13 cellular contexts compared by ENCODE assay signal in genomic region chr2:54606393-54606973, GRCh38.
A peak's percentile ranks its signal among the peaks of the same experiment; 100 is the strongest.
DNase-seq lines count a peak whose midpoint lies in the region; ATAC-seq and FAIRE-seq lines count a peak whose summit lies in the region.
"Had no signal": no experiment of that assay in that cellular context is flagged by ENCODE, and none has a peak within 500 bp of the region (broad histone marks: within the 10 kb centered on the region; RNA-seq: fewer than 3 reads in every experiment).

No MANE protein-coding gene starts in this region.

- peak overlapping the region; percentile 8 to 93 for H3K27ac Mint-ChIP-seq in stimulated activated naive CD8-positive, alpha-beta T cell treated with anti-CD3 and anti-CD28 coated beads, Interleukin-15, amount 100 ng/mL, for 72 hours
- H3K27ac Mint-ChIP-seq: natural killer cell had no signal

- H3K27me3 Mint-ChIP-seq in stimulated activated naive CD8-positive, alpha-beta T cell treated with anti-CD3 and anti-CD28 coated beads, Interleukin-15, amount 100 ng/mL, for 72 hours, result no peaks in the 10 kb centered on the region

- peak overlapping the region; percentile 56 to 77 for H3K4me3 Mint-ChIP-seq in stimulated activated naive CD8-positive, alpha-beta T cell treated with anti-CD3 and anti-CD28 coated beads, Interleukin-15, amount 100 ng/mL, for 72 hours
- H3K4me3 Mint-ChIP-seq: H9, natural killer cell had no signal

- FAIRE-seq in GM19239 (lab: Jason Lieb, UNC), result no peak

- DNase-seq in NCI-H2107 (lab: John Stamatoyannopoulos, UW), result peak; percentile 39
- no peak for DNase-seq in NCI-H2107 treated with DMSO at 0.1 percent for 48 hours (lab: John Stamatoyannopoulos, UW; ENCODE audit: unreplicated experiment)
- DNase-seq in activated naive CD4-positive, alpha-beta T cell treated with anti-CD3 and anti-CD28 coated beads, Interleukin-2, amount 50 U/mL, for 16 hours, result peak; percentile 67
- peak; percentile 37 for DNase-seq in left lobe of liver (ENCODE audit: low spot score)
- DNase-seq in stimulated activated naive CD8-positive, alpha-beta T cell treated with anti-CD3 and anti-CD28 coated beads, Interleukin-15, amount 100 ng/mL, for 72 hours, result no peak
- no peak for DNase-seq in GM19239 (ENCODE audit: insufficient read length, low spot score)
- no peak for DNase-seq in HCEC 1CT
- DNase-seq: 8988T, cortex of kidney, H9, natural killer cell, Peyer's patch had no signal

- H3K9me3 Mint-ChIP-seq in stimulated activated naive CD8-positive, alpha-beta T cell treated with anti-CD3 and anti-CD28 coated beads, Interleukin-15, amount 100 ng/mL, for 72 hours, result peaks cover 0 to 4% of the 10 kb centered on the region in 2 donors
- H3K9me3 Mint-ChIP-seq: H9, natural killer cell had no signal

- ATAC-seq in left lobe of liver (no peak), HG02852 (IDR thresholded peaks at IDR 0.05; ENCODE audit: unreplicated experiment) (no peak)
- peak; percentile 69 for ATAC-seq in stimulated activated naive CD8-positive, alpha-beta T cell treated with anti-CD3 and anti-CD28 coated beads, Interleukin-15, amount 100 ng/mL, for 72 hours
- ATAC-seq: natural killer cell had no signal

- H3K4me1 Mint-ChIP-seq in stimulated activated naive CD8-positive, alpha-beta T cell treated with anti-CD3 and anti-CD28 coated beads, Interleukin-15, amount 100 ng/mL, for 72 hours, result peaks cover 89% of the 10 kb centered on the region

Comparison
In these comparisons a context has a peak if more than half of its experiments do, and no peak if none do; other contexts are left out.
1. DNase-seq: peak in NCI-H2107 (single experiment), activated naive CD4-positive, alpha-beta T cell treated with anti-CD3 and anti-CD28 coated beads, Interleukin-2, amount 50 U/mL, for 16 hours (single experiment) and left lobe of liver (single experiment); none in NCI-H2107 treated with DMSO at 0.1 percent for 48 hours (single experiment), stimulated activated naive CD8-positive, alpha-beta T cell treated with anti-CD3 and anti-CD28 coated beads, Interleukin-15, amount 100 ng/mL, for 72 hours (0 of 2), GM19239 (single experiment) and HCEC 1CT (single experiment).